ENCODE assay signal across 15 cellular contexts in the genomic region with DNA sequence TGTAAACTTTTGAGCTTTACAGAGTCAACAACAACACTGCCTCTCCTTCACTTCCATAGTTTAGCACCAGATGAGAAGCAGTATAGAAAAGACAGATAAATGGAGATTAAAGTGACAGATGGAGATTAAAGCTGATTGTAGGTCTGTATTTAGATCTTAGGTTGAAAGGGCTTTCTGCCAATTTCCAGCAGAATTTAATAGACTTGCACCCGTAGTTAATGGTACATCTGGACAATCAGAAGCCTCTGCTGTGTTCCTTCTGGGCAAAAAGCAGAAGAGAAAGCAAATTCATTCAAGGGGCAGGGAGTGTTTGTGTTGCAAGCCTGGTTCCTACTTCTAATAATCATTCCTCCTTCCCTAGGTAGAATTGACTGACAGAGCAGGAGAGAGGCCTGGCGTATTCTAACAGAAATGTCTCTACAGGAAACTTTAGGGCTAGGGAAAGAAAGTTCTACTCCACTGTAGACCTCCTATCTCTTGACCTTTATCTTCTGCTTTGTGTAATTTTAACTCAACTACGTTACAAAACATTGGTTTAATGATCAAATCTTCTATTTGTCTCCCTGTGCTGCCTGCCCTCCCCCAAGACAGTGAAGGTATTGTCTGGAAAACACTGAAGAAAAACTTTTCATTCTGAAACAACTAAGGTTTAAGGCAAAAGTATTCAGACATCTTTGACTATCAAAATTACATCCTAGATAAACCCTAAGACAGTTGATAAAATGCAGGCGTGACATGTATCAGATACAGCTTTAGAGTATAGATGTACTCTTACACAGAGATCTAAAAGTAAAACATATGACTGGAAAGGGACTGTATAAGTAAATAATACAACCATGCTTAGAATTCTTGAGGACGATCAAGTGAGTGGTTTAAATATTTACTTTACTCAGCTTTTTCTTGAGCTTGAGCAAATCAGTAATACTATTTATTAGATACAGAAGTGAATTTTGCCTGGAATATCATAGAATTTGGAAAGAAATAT. TPM values are rescaled to one million over a fixed set of nuclear protein-coding genes. Genes with fewer than 3 reads are reported as not detected.
DNase-seq lines count a peak whose midpoint lies in the region; ATAC-seq and TF ChIP-seq lines count a peak whose summit lies in the region.
"Had no signal": no experiment of that assay in that cellular context is flagged by ENCODE, and none has a peak within 500 bp of the region (broad histone marks: within the 10 kb centered on the region; RNA-seq: fewer than 3 reads in every experiment).

No MANE protein-coding gene starts in this region.

- H3K4me1 Mint-ChIP-seq in progenitor cell of endocrine pancreas (ENCODE audit: low read depth) = peaks cover 20% of the 10 kb centered on the region
- H3K4me1 Mint-ChIP-seq: naive B cell had no signal

- H3K27me3 Mint-ChIP-seq in progenitor cell of endocrine pancreas = no peaks in the 10 kb centered on the region
- H3K27me3 Mint-ChIP-seq: naive B cell had no signal

- WGBS in lower leg skin, 2 donors = 59 to 74% methylated on average over 5 of the region's 5 CpGs

- ATAC-seq in HG03025 (IDR thresholded peaks at IDR 0.05; ENCODE audit: low FRiP score, unreplicated experiment) = no peak

- DNase-seq in NCI-H345 (lab: John Stamatoyannopoulos, UW) (peak; percentile 28), NCI-H345 treated with DMSO at 0.1 percent for 48 hours (lab: John Stamatoyannopoulos, UW; ENCODE audit: unreplicated experiment) (no peak), NCI-H524 treated with DMSO at 0.1 percent for 48 hours (lab: John Stamatoyannopoulos, UW) (peak; percentile 97), choroid plexus epithelial cell (ENCODE audit: low read depth) (peak; percentile 43), progenitor cell of endocrine pancreas (ENCODE audit: low spot score, unreplicated experiment) (no peak), GM10266 (ENCODE audit: extremely low spot score) (no peak), lower leg skin (ENCODE audit: low spot score in 2 of 2) (no peak)
- DNase-seq: activated CD4-positive, alpha-beta T cell treated with anti-CD3 and anti-CD28 coated beads, Interleukin-2, amount 50 U/mL, for 4 hours; activated naive CD4-positive, alpha-beta T cell treated with Interleukin-2 at 50 U/mL for 16 hours; naive B cell; NCI-H526; trophoblast cell had no signal

- TF ChIP-seq CTCF in choroid plexus epithelial cell (conservative IDR thresholded peaks at IDR 0.05; ENCODE audit: low read depth, low read length) (no peak), progenitor cell of endocrine pancreas (IDR thresholded peaks at IDR 0.05; ENCODE audit: unreplicated experiment) (no peak), GM10266 (IDR thresholded peaks at IDR 0.05; ENCODE audit: control insufficient read depth, insufficient read depth, low read depth, missing control alignments) (no peak), lower leg skin (IDR thresholded peaks at IDR 0.05) (no peak)

- TF ChIP-seq POLR2A in lower leg skin (IDR thresholded peaks at IDR 0.05) = no peak

- H3K9me3 Mint-ChIP-seq in progenitor cell of endocrine pancreas (ENCODE audit: low read depth) = no peaks in the 10 kb centered on the region
- H3K9me3 Mint-ChIP-seq: T-helper 1 cell treated with Interleukin-12 subunit alpha and Interleukin-12 subunit beta and Interleukin-4 antibody, amounts not matched to agents 30 μg/mL and 1 μg/mL, for 36 hours had no signal

- H3K4me3 Mint-ChIP-seq in progenitor cell of endocrine pancreas (ENCODE audit: low read depth) = no peak overlapping the region
- H3K4me3 Mint-ChIP-seq: naive B cell; T-helper 1 cell treated with Interleukin-12 subunit alpha and Interleukin-12 subunit beta and Interleukin-4 antibody, amounts not matched to agents 30 μg/mL and 1 μg/mL, for 36 hours had no signal

- intact Hi-C loops in lower leg skin (cut with DNase I; ENCODE audit: low total_unique reads) = no loop called here

- H3K4me3 ChIP-seq in choroid plexus epithelial cell (ENCODE audit: low read depth, low read length) (no peak overlapping the region), lower leg skin (ENCODE audit: low read depth, poor library complexity, severe bottlenecking) (no peak overlapping the region)
- H3K4me3 ChIP-seq: skin epidermis had no signal

- H3K27ac Mint-ChIP-seq in progenitor cell of endocrine pancreas = peak overlapping the region; percentile 92
- H3K27ac Mint-ChIP-seq: naive B cell; T-helper 1 cell treated with Interleukin-12 subunit alpha and Interleukin-12 subunit beta and Interleukin-4 antibody, amounts not matched to agents 30 μg/mL and 1 μg/mL, for 36 hours had no signal

- H3K36me3 Mint-ChIP-seq in progenitor cell of endocrine pancreas (ENCODE audit: insufficient read depth) = no peaks in the 10 kb centered on the region
- H3K36me3 Mint-ChIP-seq: naive B cell had no signal

RNA-seq across cellular contexts. Expression of gene GPC6, which starts 44.5 kb away (rescaled TPM):
- total RNA-seq in progenitor cell of endocrine pancreas (48.4 and 50.3 TPM in 2 replicates), lower leg skin (1 to 10 TPM; 1.4 to 5.2 (median 2.5) TPM)

Comparison
In these comparisons a context has a peak if more than half of its experiments do, and no peak if none do; other contexts are left out.
1. DNase-seq: peak in NCI-H345 (single experiment), NCI-H524 treated with DMSO at 0.1 percent for 48 hours (single experiment) and choroid plexus epithelial cell (single experiment); none in NCI-H345 treated with DMSO at 0.1 percent for 48 hours (single experiment), progenitor cell of endocrine pancreas (single experiment), GM10266 (single experiment) and lower leg skin (0 of 2).